ENCODE assay signal across 26 cellular contexts in genomic region chr5:11064763-11065450, GRCh38.
DNase-seq lines count a peak whose midpoint lies in the region; ATAC-seq, FAIRE-seq and TF ChIP-seq lines count a peak whose summit lies in the region.
"Had no signal": no experiment of that assay in that cellular context is flagged by ENCODE, and none has a peak within 500 bp of the region (broad histone marks: within the 10 kb centered on the region; RNA-seq: fewer than 3 reads in every experiment).

No MANE protein-coding gene starts in this region.

- POLR2A ChIA-PET in HepG2 (lab: Yijun Ruan, JAX), result no interaction called here

- H3K27ac ChIP-seq in HUES64 (ENCODE audit: low read depth, low read length) (peak overlapping the region; percentile 14; the same call in 1 of the 2 replicates), HepG2 (ENCODE audit: extremely low read length, insufficient read depth, low read length) (no peak overlapping the region), small intestine (ENCODE audit: low read depth in 1 of 2, low read length in 1 of 2) (no peak overlapping the region)
- H3K27ac ChIP-seq: A549, SJCRH30 had no signal

- in situ Hi-C loops in HepG2 (cut with HindIII; ENCODE audit: extremely low pct_ligation_motif_present, low pct_unique_long_range_greater_than_20kb), result no loop called here

- TF ChIP-seq EP300 in HepG2 (IDR thresholded peaks at IDR 0.05; ENCODE audit: low read depth in 2 of 2, low read length in 2 of 2) (no peak), HepG2 (CRISPR knock-in tag; IDR thresholded peaks at IDR 0.05; ENCODE audit: borderline replicate concordance) (no peak)

- no peak overlapping the region for H3K4me3 ChIP-seq in HUES64 (ENCODE audit: low read length)
- no peak overlapping the region for H3K4me3 ChIP-seq in HepG2 (replicated peaks in 1 of 3; ENCODE audit: insufficient read depth in 1 of 3, low read depth in 2 of 3, low read length in 3 of 3)
- no peak overlapping the region for H3K4me3 ChIP-seq in small intestine (ENCODE audit: low read depth in 1 of 2, low read length in 2 of 2)
- H3K4me3 ChIP-seq: A549, HAP-1, SJCRH30 had no signal

- no peak for ATAC-seq in HepG2
- ATAC-seq: A549, PC-3, Right ventricle myocardium inferior, SK-N-SH treated with all-trans-retinoic acid at 6 μM for 48 hours had no signal

- H3K4me1 ChIP-seq in HUES64 (ENCODE audit: insufficient read depth, low read length) (peaks cover 11% of the 10 kb centered on the region), HepG2 (ENCODE audit: insufficient read depth, low read length) (no peaks in the 10 kb centered on the region), small intestine (ENCODE audit: control insufficient read depth in 2 of 2, insufficient read depth in 1 of 2, low read depth in 1 of 2, low read length in 1 of 2) (no peaks in the 10 kb centered on the region)
- H3K4me1 ChIP-seq: A549, BE2C, HAP-1, SJCRH30 had no signal

- H3K4me3 Mint-ChIP-seq in Calu3 (ENCODE audit: low read depth, unreplicated experiment), result no peak overlapping the region
- no peak overlapping the region for H3K4me3 Mint-ChIP-seq in nephron
- H3K4me3 Mint-ChIP-seq: CD14-positive monocyte; CD8-positive, alpha-beta memory T cell had no signal

- no peak overlapping the region for H3K9ac ChIP-seq in HUES64 (ENCODE audit: low read depth, low read length)
- H3K9ac ChIP-seq in HepG2 (ENCODE audit: insufficient read depth, low read depth, low read length), result no peak overlapping the region

- H4K20me1 ChIP-seq in HepG2 (ENCODE audit: insufficient read depth, low read length), result no peaks in the 10 kb centered on the region

- intact Hi-C loops in Calu3 (cut with micrococcal nuclease; ENCODE audit: unreplicated experiment) (no loop called here), HepG2 (cut with micrococcal nuclease; ENCODE audit: unreplicated experiment) (no loop called here)

- no peaks in the 10 kb centered on the region for H3K27me3 Mint-ChIP-seq in Calu3 (ENCODE audit: unreplicated experiment)
- peaks cover 4% of the 10 kb centered on the region for H3K27me3 Mint-ChIP-seq in nephron (ENCODE audit: low read depth)

- no peaks in the 10 kb centered on the region for H3K36me3 Mint-ChIP-seq in Calu3 (ENCODE audit: insufficient read depth, unreplicated experiment)
- peaks cover 3% of the 10 kb centered on the region for H3K36me3 Mint-ChIP-seq in nephron (ENCODE audit: low read depth)
- H3K36me3 Mint-ChIP-seq: CD14-positive monocyte; CD8-positive, alpha-beta memory T cell had no signal

- H3K4me2 ChIP-seq in HepG2 (ENCODE audit: low read depth, low read length), result no peak overlapping the region
- H3K4me2 ChIP-seq: A549 had no signal

- H3K27me3 ChIP-seq in HUES64 (ENCODE audit: insufficient read depth, low read length) (no peaks in the 10 kb centered on the region), HepG2 (ENCODE audit: control insufficient read depth in 1 of 2, insufficient read depth in 2 of 2, low read length in 2 of 2) (peaks cover 0 to 3% of the 10 kb centered on the region in 2 experiments; a peak in 1 of 5 replicates), small intestine (ENCODE audit: control insufficient read depth in 2 of 2, insufficient read depth in 2 of 2, low read length in 2 of 2) (no peaks in the 10 kb centered on the region)
- H3K27me3 ChIP-seq: BE2C had no signal

- CTCF ChIA-PET in Calu3 (lab: Charles Lee) (interaction anchor here (1.0 kb wide), 1 partner anchor 12 kb away, joined by 3 read pairs; no protein-coding TSS in a partner anchor), HepG2 (lab: Yijun Ruan, JAX; ENCODE audit: low intra/inter-chr PET ratio, low total read pairs) (no interaction called here)

- H3K36me3 ChIP-seq in HUES64 (ENCODE audit: insufficient read depth, low read length), result no peaks in the 10 kb centered on the region
- no peaks in the 10 kb centered on the region for H3K36me3 ChIP-seq in HepG2 (replicated peaks in 1 of 2; ENCODE audit: control insufficient read depth in 1 of 2, insufficient read depth in 2 of 2, low read length in 2 of 2)
- H3K36me3 ChIP-seq in small intestine (ENCODE audit: control insufficient read depth in 2 of 2, insufficient read depth in 2 of 2, low read length in 2 of 2), result no peaks in the 10 kb centered on the region
- H3K36me3 ChIP-seq: BE2C, HAP-1, SJCRH30 had no signal

- TF ChIP-seq POLR2A in HepG2 (IDR thresholded peaks at IDR 0.05; ENCODE audit: insufficient read depth in 1 of 2, low read depth in 2 of 2, low read length in 2 of 2), result no peak

- no peak overlapping the region for H2AFZ ChIP-seq in HepG2 (ENCODE audit: low read length)

- H3K9me3 ChIP-seq in HUES64 (ENCODE audit: insufficient read depth, low read depth, low read length), result no peaks in the 10 kb centered on the region
- no peaks in the 10 kb centered on the region for H3K9me3 ChIP-seq in HepG2 (ENCODE audit: low read length)
- no peaks in the 10 kb centered on the region for H3K9me3 ChIP-seq in small intestine (ENCODE audit: control insufficient read depth, low read depth)
- H3K9me3 ChIP-seq: A549, BE2C, HAP-1, SJCRH30 had no signal

- WGBS in HUES64, result 69% methylated on average over 4 of the region's 4 CpGs
- WGBS in HepG2 (ENCODE audit: low lambda C conversion rate), result 13% methylated on average over 4 of the region's 4 CpGs
- WGBS in small intestine, 3 donors, result 40 to 63% (median 42%) methylated on average over 4 of the region's 4 CpGs

- no peak for TF ChIP-seq RAD21 in HepG2 (CRISPR knock-in tag; IDR thresholded peaks at IDR 0.05)

- BruUV-seq in Calu3 (replicated peaks; lab: Mats Ljungman, UMichigan), result no TSS peak
- BruUV-seq in HepG2 (replicated peaks; lab: Mats Ljungman, UMichigan), result no TSS peak

- H3K4me1 Mint-ChIP-seq in Calu3 (ENCODE audit: low read depth, unreplicated experiment) (peaks cover 20% of the 10 kb centered on the region), nephron (peaks cover 4% of the 10 kb centered on the region)
- H3K4me1 Mint-ChIP-seq: CD14-positive monocyte; CD8-positive, alpha-beta memory T cell had no signal

- FAIRE-seq in HepG2 (lab: Jason Lieb, UNC), result no peak
- no peak for FAIRE-seq in small intestine (lab: Jason Lieb, UNC)
- FAIRE-seq: A549, GM18507 had no signal

- H3K9me3 Mint-ChIP-seq in Calu3 (ENCODE audit: low read depth, unreplicated experiment) (peaks cover 6% of the 10 kb centered on the region), nephron (peaks cover 8% of the 10 kb centered on the region)

- no peaks in the 10 kb centered on the region for H3K79me2 ChIP-seq in HepG2 (ENCODE audit: insufficient read depth, low read length)

- DNase-seq in Calu3 (peak; percentile 35), glomerular visceral epithelial cell (ENCODE audit: extremely low spot score) (peak; percentile 55), HepG2 (ENCODE audit: low spot score) (no peak), NCI-H2029 (lab: John Stamatoyannopoulos, UW) (no peak), small intestine (no peak)
- DNase-seq: BE2C; CD8-positive, alpha-beta memory T cell; GOT3; Kasumi-1; NCI-H1092 treated with DMSO at 0.1 percent for 48 hours; NCI-H1436; NCI-H187; NCI-H2107; NCI-H446 treated with DMSO at 0.1 percent for 48 hours; NCI-H82; NK-92 treated with Interleukin-12 subunit alpha and Interleukin-12 subunit beta, amount 100 ng/mL, for 24 hours; PC-3; SJCRH30 had no signal

- no peak for TF ChIP-seq CTCF in Calu3 (IDR thresholded peaks at IDR 0.05; ENCODE audit: unreplicated experiment)
- no peak for TF ChIP-seq CTCF in nephron (IDR thresholded peaks at IDR 0.05; ENCODE audit: unreplicated experiment in 3 of 3)
- no peak for TF ChIP-seq CTCF in HepG2 (CRISPR knock-in tag; IDR thresholded peaks at IDR 0.05)

- H3K27ac Mint-ChIP-seq in Calu3 (ENCODE audit: unreplicated experiment) (no peak overlapping the region), nephron (peak overlapping the region; percentile 47 to 65 (median 56))
- H3K27ac Mint-ChIP-seq: CD14-positive monocyte; CD8-positive, alpha-beta memory T cell had no signal

TF ChIP-seq in HepG2, 621 proteins besides CTCF, POLR2A, EP300 and RAD21:
- TF ChIP-seq IRX3 (CRISPR knock-in tag; IDR thresholded peaks at IDR 0.05; ENCODE audit: borderline replicate concordance, low read depth) (no peak), SPEN (CRISPR knock-in tag; IDR thresholded peaks at IDR 0.05; ENCODE audit: low read depth) (no peak), ZNF142 (CRISPR knock-in tag; IDR thresholded peaks at IDR 0.05) (no peak)
TF ChIP-seq in HepG2: peak in this region for 0.

Comparison
In these comparisons a context has a peak if more than half of its experiments do, and no peak if none do; other contexts are left out.
1. DNase-seq: peak in Calu3 (single experiment) and glomerular visceral epithelial cell (single experiment); none in HepG2 (single experiment), NCI-H2029 (single experiment) and small intestine (single experiment).